8 cellular contexts compared by ENCODE assay signal in genomic region chr7:100081535-100082102, GRCh38. TPM values are rescaled to one million over a fixed set of nuclear protein-coding genes. Genes with fewer than 3 reads are reported as not detected.
DNase-seq lines count a peak whose midpoint lies in the region; ATAC-seq, FAIRE-seq and TF ChIP-seq lines count a peak whose summit lies in the region.

Gene ZNF3 (minus strand): TSS chr7:100081723. CDS start chr7:100077357, 4,366 bp downstream.

- peak within 1 kb of the TSS; percentile 98 for H3K9ac ChIP-seq in adipocyte (ENCODE audit: low read length)
- H3K9ac ChIP-seq in parathyroid adenoma, result peak within 1 kb of the TSS; percentile 55

- peak; percentile 93 for TF ChIP-seq POLR2A in GM12891 (IDR thresholded peaks at IDR 0.05; ENCODE audit: low read depth, low read length)
- TF ChIP-seq POLR2A in tibial nerve (IDR thresholded peaks at IDR 0.05), result peak; percentile 14 to 52

- peaks cover 15% of the 10 kb centered on the region for H3K4me1 ChIP-seq in adipocyte (ENCODE audit: control insufficient read depth, insufficient read depth, low read length)
- peaks cover 10% of the 10 kb centered on the region for H3K4me1 ChIP-seq in cardiac muscle cell (ENCODE audit: low read depth)
- peaks cover 12% of the 10 kb centered on the region for H3K4me1 ChIP-seq in parathyroid adenoma
- peaks cover 0 to 52% (median 31%) of the 10 kb centered on the region in 4 donors for H3K4me1 ChIP-seq in tibial nerve

- peak within 1 kb of the TSS; percentile 97 for H3K27ac ChIP-seq in cardiac muscle cell
- H3K27ac ChIP-seq in parathyroid adenoma, result peak within 1 kb of the TSS; percentile 74
- peak within 1 kb of the TSS; percentile 44 to 94 (median 84) for H3K27ac ChIP-seq in tibial nerve

- ATAC-seq in HG02840 (IDR thresholded peaks at IDR 0.05; ENCODE audit: low FRiP score, unreplicated experiment), result peak; percentile 83

- peak within 1 kb of the TSS; percentile 79 for H2AFZ ChIP-seq in parathyroid adenoma

- WGBS in tibial nerve, 2 donors, result 1% methylated on average over 39 to 54 of the region's 55 CpGs

- peak within 1 kb of the TSS; percentile 97 for H3K4me2 ChIP-seq in parathyroid adenoma (ENCODE audit: low read length)

- FAIRE-seq in GM12891 (lab: Jason Lieb, UNC), result peak; percentile 97

- H3K36me3 ChIP-seq in adipocyte (ENCODE audit: control insufficient read depth, insufficient read depth, low read length, severe bottlenecking) (peaks cover 19% of the 10 kb centered on the region), cardiac muscle cell (peaks cover 13% of the 10 kb centered on the region), parathyroid adenoma (ENCODE audit: control insufficient read depth, insufficient read depth, low read length) (no peaks in the 10 kb centered on the region), tibial nerve (peaks cover 5 to 29% (median 6%) of the 10 kb centered on the region in 3 donors)

- peak; percentile 88 for DNase-seq in GM12891 (ENCODE audit: insufficient read length, low spot score)
- peak; percentile 98 for DNase-seq in NCI-H1436 (lab: John Stamatoyannopoulos, UW)
- DNase-seq in T follicular helper cell (ENCODE audit: low read depth), result peak; percentile 95
- peak; percentile 99 for DNase-seq in adipocyte (ENCODE audit: low read depth)
- DNase-seq in cardiac muscle cell (ENCODE audit: low read depth in 1 of 2, low spot score in 1 of 2), result peak; percentile 99
- DNase-seq in tibial nerve (ENCODE audit: low spot score in 2 of 2), result peak; percentile 96 to 97

- H3K27me3 ChIP-seq in adipocyte (replicated peaks; ENCODE audit: control insufficient read depth, insufficient read depth, low read length), result no peaks in the 10 kb centered on the region
- no peaks in the 10 kb centered on the region for H3K27me3 ChIP-seq in cardiac muscle cell
- H3K27me3 ChIP-seq in parathyroid adenoma (ENCODE audit: control insufficient read depth, insufficient read depth, low read length), result no peaks in the 10 kb centered on the region
- H3K27me3 ChIP-seq in tibial nerve, result no peaks in the 10 kb centered on the region

- TF ChIP-seq CTCF in cardiac muscle cell (IDR thresholded peaks at IDR 0.05; ENCODE audit: low read depth, low read length), result peak; percentile 81
- peak; percentile 99 for TF ChIP-seq CTCF in parathyroid adenoma (IDR thresholded peaks at IDR 0.05)
- TF ChIP-seq CTCF in tibial nerve (IDR thresholded peaks at IDR 0.05), result peak; percentile 92 to 98 (median 96)

- TF ChIP-seq EP300 in tibial nerve (IDR thresholded peaks at IDR 0.05), result peak in 1 of 2 donors; percentile 95

- H3K4me3 ChIP-seq in adipocyte (ENCODE audit: low read length), result peak within 1 kb of the TSS; percentile 95
- H3K4me3 ChIP-seq in cardiac muscle cell, result peak within 1 kb of the TSS; percentile 93
- peak within 1 kb of the TSS; percentile 78 for H3K4me3 ChIP-seq in parathyroid adenoma (ENCODE audit: low read depth, low read length)
- peak within 1 kb of the TSS; percentile 71 to 96 (median 74) for H3K4me3 ChIP-seq in tibial nerve

- H3K9me3 ChIP-seq in adipocyte (ENCODE audit: control insufficient read depth, low read length) (no peaks in the 10 kb centered on the region), cardiac muscle cell (ENCODE audit: low read depth) (no peaks in the 10 kb centered on the region), parathyroid adenoma (ENCODE audit: control insufficient read depth, low read length) (no peaks in the 10 kb centered on the region), tibial nerve (no peaks in the 10 kb centered on the region)

- H3K79me2 ChIP-seq in parathyroid adenoma, result peaks cover 19% of the 10 kb centered on the region

TF ChIP-seq in GM12891, 5 proteins besides CTCF, POLR2A, EP300 and RAD21:
- TF ChIP-seq SPI1 (IDR thresholded peaks at IDR 0.05; ENCODE audit: low read depth, low read length) (peak; percentile 34; the same call in 1 of the 2 replicates), POLR2AphosphoS5 (IDR thresholded peaks at IDR 0.05; ENCODE audit: low read depth, low read length) (peak; percentile 95), PAX5 (IDR thresholded peaks at IDR 0.05; ENCODE audit: insufficient read depth, low read length, severe bottlenecking) (peak; percentile 31), TAF1 (IDR thresholded peaks at IDR 0.05; ENCODE audit: low read depth, low read length) (peak; percentile 76), POU2F2 (IDR thresholded peaks at IDR 0.05; ENCODE audit: low read depth, low read length) (peak; percentile 83)
TF ChIP-seq in GM12891: peak in this region for 5.

RNA-seq across cellular contexts. Expression of gene ZNF3, which starts in this region (rescaled TPM):
- 17.4 TPM for polyA plus RNA-seq in GM12891 (2012; ENCODE audit: low read depth, missing spikeins)
- total RNA-seq in cardiac muscle cell (35.0 and 45.5 TPM in 2 replicates), tibial nerve (10 to 100 TPM; 24.0 to 37.5 (median 26.9) TPM)
- 37.2 and 53.6 TPM in 2 replicates for polyA plus RNA-seq in cardiac muscle cell

Comparison
In these comparisons a context has a peak if more than half of its experiments do, and no peak if none do; other contexts are left out.
1. Peak in every context shown above with its lines: DNase-seq, ATAC-seq, H3K4me3 ChIP-seq and H3K27ac ChIP-seq.